Comparison of ENCODE assay signal across 22 cellular contexts in the genomic region with DNA sequence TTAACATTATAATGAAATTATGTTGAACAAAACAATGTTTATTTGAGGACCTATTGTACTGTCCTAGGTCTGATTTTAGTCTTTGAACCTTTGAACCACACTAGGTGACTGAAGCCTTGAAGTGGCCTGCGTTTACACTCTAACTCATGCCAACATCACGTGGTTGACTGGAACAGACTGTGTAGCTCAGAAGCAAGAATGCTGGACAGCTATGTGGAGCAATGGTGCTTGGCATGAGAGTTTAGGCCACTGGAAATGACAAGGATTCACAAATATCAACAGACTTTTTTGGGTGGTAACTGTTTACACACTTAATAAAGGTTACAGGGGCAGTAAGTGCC.
"Had no signal": no experiment of that assay in that cellular context is flagged by ENCODE, and none has a peak within 500 bp of the region (broad histone marks: within the 10 kb centered on the region; RNA-seq: fewer than 3 reads in every experiment).

No MANE protein-coding gene starts in this region.

- H3K27me3 ChIP-seq: brain microvascular endothelial cell, gastroesophageal sphincter, tibial artery, vagina had no signal

- H3K36me3 ChIP-seq: brain microvascular endothelial cell, gastroesophageal sphincter, tibial artery, vagina had no signal

- H3K4me3 ChIP-seq: gastroesophageal sphincter, tibial artery, vagina had no signal

- H3K27ac ChIP-seq: brain microvascular endothelial cell, gastroesophageal sphincter, tibial artery, vagina had no signal

- H3K9me3 ChIP-seq: vagina had no signal

- DNase-seq: activated CD4-positive, alpha-beta T cell treated with anti-CD3 and anti-CD28 coated beads, Interleukin-2, amount 10 ng/mL, durations not matched to agents 24 days and 14 days; activated CD4-positive, CD25-positive, alpha-beta regulatory T cell; activated CD8-positive, alpha-beta T cell treated with anti-CD3 and anti-CD28 coated beads for 36 hours; activated naive CD4-positive, alpha-beta T cell treated with Interleukin-2 at 50 U/mL for 16 hours; activated naive CD8-positive, alpha-beta T cell treated with anti-CD3 and anti-CD28 coated beads, Interleukin-2, amount 10 ng/mL, durations not matched to agents 7 days and 5 days; activated T-cell treated with anti-CD3 and anti-CD28 coated beads, Interleukin-2, amount 50 U/mL, for 1 hour; amygdala; brain microvascular endothelial cell; cortex of kidney; effector CD4-positive, alpha-beta T cell; immature natural killer cell; kidney glomerular epithelial cell; midbrain; nephron progenitor cell; nucleus accumbens; stimulated activated CD4-positive, alpha-beta T cell treated with anti-CD3 and anti-CD28 coated beads, Interleukin-2, amount 100 ng/mL, for 24 hours; stimulated activated naive CD8-positive, alpha-beta T cell treated with anti-CD3 and anti-CD28 coated beads, Interleukin-15, Interleukin-2, amounts not matched to agents 100 U/mL and 50 U/mL, for 24 hours; substantia nigra; T-cell; tibial artery had no signal

- H3K4me1 ChIP-seq: gastroesophageal sphincter, tibial artery, vagina had no signal
